1 cellular context compared by ENCODE assay signal in the genomic region with DNA sequence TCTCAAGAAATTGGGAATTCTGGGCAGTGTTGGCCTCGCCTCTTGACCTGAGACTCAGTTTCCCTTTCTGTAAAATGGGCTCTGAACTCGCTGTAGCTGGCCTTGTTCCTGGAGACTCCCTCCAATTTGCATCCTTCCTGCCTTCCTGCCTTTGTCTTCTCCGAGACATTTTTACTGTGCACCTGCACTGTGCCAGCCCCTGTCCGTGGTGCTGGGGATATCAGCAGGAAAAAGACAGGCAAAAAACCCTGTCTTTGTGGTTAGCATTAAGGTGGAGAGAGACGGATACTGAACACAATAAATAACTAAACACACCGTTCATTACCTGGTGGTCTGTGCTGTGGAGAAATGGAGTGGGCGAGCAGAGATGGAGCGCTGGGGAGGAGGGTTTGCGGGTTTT.
TF ChIP-seq lines count a peak whose summit lies in the region.

No MANE protein-coding gene starts in this region.

TF ChIP-seq in PFSK-1, 5 proteins besides CTCF, POLR2A, EP300 and RAD21 (continued from another document):
- TF ChIP-seq SIN3A (IDR thresholded peaks at IDR 0.05; ENCODE audit: borderline replicate concordance, insufficient read depth, low read length): no peak
- no peak for TF ChIP-seq FOXP2 (optimal IDR thresholded peaks at IDR 0.05; ENCODE audit: borderline replicate concordance, extremely low read depth, extremely low read length, insufficient read depth)
